15 cellular contexts compared by ENCODE assay signal in genomic region chr12:12630850-12631249, GRCh38.
"Had no signal": no experiment of that assay in that cellular context is flagged by ENCODE, and none has a peak within 500 bp of the region (broad histone marks: within the 10 kb centered on the region; RNA-seq: fewer than 3 reads in every experiment).

No MANE protein-coding gene starts in this region.

- H3K4me1 ChIP-seq: neural progenitor cell, prostate gland, right atrium auricular region had no signal

- H3K27ac Mint-ChIP-seq: memory B cell, neural progenitor cell had no signal

- H3K27me3 Mint-ChIP-seq: memory B cell had no signal

- ATAC-seq: activated CD4-positive, CD25-positive, alpha-beta regulatory T cell treated with anti-CD3 and anti-CD28 coated beads, Interleukin-2, amount 50 U/mL, for 24 hours; gastrocnemius medialis had no signal

- H3K4me3 ChIP-seq: ascending aorta, coronary artery, gastrocnemius medialis, left ventricle myocardium inferior, neural progenitor cell, prostate gland, right atrium auricular region, stomach, vagina had no signal

- H3K27me3 ChIP-seq: ascending aorta, gastrocnemius medialis, neural progenitor cell, right atrium auricular region, stomach, vagina had no signal

- H3K27ac ChIP-seq: ascending aorta, coronary artery, gastrocnemius medialis, left ventricle myocardium inferior, neural progenitor cell, right atrium auricular region, stomach, vagina had no signal

- H3K9me3 ChIP-seq: ascending aorta, gastrocnemius medialis, left ventricle myocardium inferior, prostate gland, right atrium auricular region, stomach, vagina had no signal

- H3K9me3 Mint-ChIP-seq: memory B cell had no signal

- H3K36me3 ChIP-seq: neural progenitor cell, prostate gland had no signal

- H3K4me3 Mint-ChIP-seq: memory B cell, neural progenitor cell had no signal

- DNase-seq: activated gamma-delta T cell treated with Interleukin-2 at 50 U/mL for 16 hours; gastrocnemius medialis; head of caudate nucleus; left ventricle myocardium inferior; stimulated activated CD4-positive, alpha-beta T cell treated with anti-CD3 and anti-CD28 coated beads, Interleukin-2, amount 100 ng/mL, for 24 hours; stomach; trophoblast cell had no signal
